Comparison of ENCODE assay signal across 8 cellular contexts in the genomic region with DNA sequence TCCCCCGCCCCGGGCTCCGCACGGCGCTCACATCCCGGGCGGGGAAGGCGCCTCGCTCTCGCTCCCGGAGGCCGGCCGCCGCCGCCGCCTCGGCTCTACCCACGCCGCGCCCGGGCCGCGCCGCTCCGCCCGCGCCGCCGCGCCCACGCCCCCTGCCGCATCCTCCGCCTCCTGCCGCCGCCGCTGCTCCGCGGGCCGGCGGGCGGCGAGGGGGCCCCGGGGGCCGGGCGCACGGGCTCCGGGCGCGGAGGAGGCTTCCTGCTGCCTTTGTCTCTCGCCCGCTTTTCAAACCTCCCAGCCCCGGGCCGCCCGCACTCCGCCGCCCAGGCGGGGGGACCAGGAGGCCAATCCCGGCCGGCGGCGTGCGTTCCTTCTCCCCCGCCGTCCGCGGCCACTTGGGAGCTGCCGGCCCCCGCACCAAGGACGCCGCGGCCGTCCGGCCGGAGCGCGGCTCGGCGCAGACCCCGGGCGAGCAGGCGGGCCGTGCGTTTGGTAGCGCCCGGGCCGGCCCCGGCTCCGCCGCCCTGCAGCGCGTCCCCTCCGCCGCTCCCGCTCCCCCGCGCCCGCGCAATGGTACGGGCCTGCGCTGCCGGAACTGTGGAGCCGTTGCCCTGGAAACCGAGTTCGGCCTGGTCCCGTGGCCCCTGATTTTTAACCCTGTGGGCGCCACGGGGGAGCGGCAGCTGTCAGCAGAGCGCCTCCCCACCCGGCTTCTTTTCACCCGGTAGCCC. TPM values are rescaled to one million over a fixed set of nuclear protein-coding genes. Genes with fewer than 3 reads are reported as not detected.
DNase-seq lines count a peak whose midpoint lies in the region; ATAC-seq and TF ChIP-seq lines count a peak whose summit lies in the region.

A gene with protein sequence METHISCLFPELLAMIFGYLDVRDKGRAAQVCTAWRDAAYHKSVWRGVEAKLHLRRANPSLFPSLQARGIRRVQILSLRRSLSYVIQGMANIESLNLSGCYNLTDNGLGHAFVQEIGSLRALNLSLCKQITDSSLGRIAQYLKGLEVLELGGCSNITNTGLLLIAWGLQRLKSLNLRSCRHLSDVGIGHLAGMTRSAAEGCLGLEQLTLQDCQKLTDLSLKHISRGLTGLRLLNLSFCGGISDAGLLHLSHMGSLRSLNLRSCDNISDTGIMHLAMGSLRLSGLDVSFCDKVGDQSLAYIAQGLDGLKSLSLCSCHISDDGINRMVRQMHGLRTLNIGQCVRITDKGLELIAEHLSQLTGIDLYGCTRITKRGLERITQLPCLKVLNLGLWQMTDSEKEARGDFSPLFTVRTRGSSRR (minus strand): TSS at position 287 of the 731 bp plus-strand sequence. CDS start 515 bp downstream, outside the sequence.

- H3K4me3 Mint-ChIP-seq in activated CD4-positive, alpha-beta T cell treated with anti-CD3 and anti-CD28 coated beads, Interleukin-2, amount 10 ng/mL, durations not matched to agents 7 days and 5 days: peak within 1 kb of the TSS; percentile 96

- no peaks in the 10 kb centered on the region for H3K27me3 Mint-ChIP-seq in activated CD4-positive, alpha-beta T cell treated with anti-CD3 and anti-CD28 coated beads, Interleukin-2, amount 10 ng/mL, durations not matched to agents 7 days and 5 days

- CTCF ChIA-PET in activated CD4-positive, alpha-beta T cell treated with anti-CD3 and anti-CD28 coated beads, Interleukin-2, amount 10 ng/mL, durations not matched to agents 7 days and 5 days (lab: Charles Lee): interaction anchor here (1.9 to 4.0 kb wide), 2 partner anchors 9 to 476 kb away, joined by 11 to 19 read pairs; no protein-coding TSS in a partner anchor

- H3K9me3 ChIP-seq in left lung: no peaks in the 10 kb centered on the region

- H3K4me1 ChIP-seq in left lung: peaks cover 22 to 53% of the 10 kb centered on the region in 2 donors

- H3K4me3 ChIP-seq in AG10803 (ENCODE audit: low read length) (peak within 1 kb of the TSS; percentile 74), coronary artery (peak within 1 kb of the TSS; percentile 94), left lung (peak within 1 kb of the TSS; percentile 73 to 81)

- POLR2A ChIA-PET in activated CD4-positive, alpha-beta T cell treated with anti-CD3 and anti-CD28 coated beads, Interleukin-2, amount 10 ng/mL, durations not matched to agents 7 days and 5 days (lab: Charles Lee): no interaction called here

- DNase-seq in AG10803 (ENCODE audit: low read depth): peak; percentile 83
- DNase-seq in NCI-H524 (lab: John Stamatoyannopoulos, UW): peak; percentile 59 to 82
- peak; percentile 93 for DNase-seq in activated CD4-positive, alpha-beta T cell treated with anti-CD3 and anti-CD28 coated beads, Interleukin-2, amount 10 ng/mL, durations not matched to agents 7 days and 5 days
- peak; percentile 90 for DNase-seq in coronary artery (ENCODE audit: low spot score)
- peak; percentile 92 to 95 for DNase-seq in left lung
- DNase-seq in stimulated activated CD4-positive, alpha-beta T cell treated with anti-CD3 and anti-CD28 coated beads, Interleukin-2, amount 100 ng/mL, for 4 hours (ENCODE audit: low read depth): peak; percentile 79

- intact Hi-C loops in left lung (cut with DNase I): no loop called here

- H3K27ac Mint-ChIP-seq in activated CD4-positive, alpha-beta T cell treated with anti-CD3 and anti-CD28 coated beads, Interleukin-2, amount 10 ng/mL, durations not matched to agents 7 days and 5 days: peak within 1 kb of the TSS; percentile 91

- H3K36me3 ChIP-seq in left lung: no peaks in the 10 kb centered on the region

- H3K27me3 ChIP-seq in left lung: no peaks in the 10 kb centered on the region

- H3K4me1 Mint-ChIP-seq in activated CD4-positive, alpha-beta T cell treated with anti-CD3 and anti-CD28 coated beads, Interleukin-2, amount 10 ng/mL, durations not matched to agents 7 days and 5 days: peaks cover 42% of the 10 kb centered on the region

- H3K9me3 Mint-ChIP-seq in activated CD4-positive, alpha-beta T cell treated with anti-CD3 and anti-CD28 coated beads, Interleukin-2, amount 10 ng/mL, durations not matched to agents 7 days and 5 days: no peaks in the 10 kb centered on the region

- H3K36me3 Mint-ChIP-seq in activated CD4-positive, alpha-beta T cell treated with anti-CD3 and anti-CD28 coated beads, Interleukin-2, amount 10 ng/mL, durations not matched to agents 7 days and 5 days (ENCODE audit: low read depth): peaks cover 29% of the 10 kb centered on the region

- TF ChIP-seq POLR2A in GM19099 (IDR thresholded peaks at IDR 0.05; ENCODE audit: extremely low read depth, insufficient read length, low read depth): peak; percentile 66

- TF ChIP-seq CTCF in AG10803 (conservative IDR thresholded peaks at IDR 0.05; ENCODE audit: low read length): no peak
- no peak for TF ChIP-seq CTCF in coronary artery (IDR thresholded peaks at IDR 0.05)
- TF ChIP-seq CTCF in left lung (IDR thresholded peaks at IDR 0.05): no peak

- peak within 1 kb of the TSS; percentile 79 to 94 for H3K27ac ChIP-seq in coronary artery
- H3K27ac ChIP-seq in left lung: peak within 1 kb of the TSS; percentile 96 to 97

- peak; percentile 67 for ATAC-seq in HG03354 (IDR thresholded peaks at IDR 0.05; ENCODE audit: poor library complexity, severe bottlenecking, unreplicated experiment)
- peak; percentile 80 for ATAC-seq in left lung

RNA-seq across cellular contexts. Expression of the gene that starts here (rescaled TPM):
- 10 to 100 TPM; 24.3 to 26.4 TPM for total RNA-seq in activated CD4-positive, alpha-beta T cell treated with anti-CD3 and anti-CD28 coated beads, Interleukin-2, amount 10 ng/mL, durations not matched to agents 7 days and 5 days
- 10 to 100 TPM; 11.5 to 15.5 TPM for total RNA-seq in left lung

Comparison
In these comparisons a context has a peak if more than half of its experiments do, and no peak if none do; other contexts are left out.
1. Peak in every context shown above with its lines: DNase-seq, ATAC-seq, H3K4me3 ChIP-seq and H3K27ac ChIP-seq.